In the genomic region with DNA sequence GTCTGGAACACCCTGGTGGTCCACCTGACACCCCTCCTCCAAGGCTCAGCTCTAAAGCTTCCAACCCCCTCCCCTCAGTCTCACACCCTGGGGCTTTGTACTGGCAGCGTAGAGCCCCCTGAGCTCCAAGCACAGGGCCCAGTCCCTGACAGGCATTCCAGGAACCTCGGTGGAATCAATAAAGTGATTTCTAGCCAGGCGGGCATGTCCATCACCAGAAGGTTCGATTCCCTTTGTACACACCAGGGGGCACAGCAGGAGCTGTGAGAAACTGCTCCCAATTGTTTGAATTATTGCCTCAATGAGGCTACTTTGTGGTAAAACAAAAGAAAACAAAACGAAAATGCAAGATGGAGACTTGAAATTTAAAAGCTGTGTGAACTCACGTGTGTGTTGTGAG, we compare ENCODE assay signal across 9 cellular contexts. TPM values are rescaled to one million over a fixed set of nuclear protein-coding genes. Genes with fewer than 3 reads are reported as not detected.
DNase-seq lines count a peak whose midpoint lies in the region; ATAC-seq, FAIRE-seq and TF ChIP-seq lines count a peak whose summit lies in the region.
"Had no signal": no experiment of that assay in that cellular context is flagged by ENCODE, and none has a peak within 500 bp of the region (broad histone marks: within the 10 kb centered on the region; RNA-seq: fewer than 3 reads in every experiment).

No MANE protein-coding gene starts in this region.

- no peaks in the 10 kb centered on the region for H3K79me2 ChIP-seq in endothelial cell of umbilical vein (ENCODE audit: control insufficient read depth, insufficient read depth, low read length)

- H3K4me1 ChIP-seq in endothelial cell of umbilical vein (ENCODE audit: control insufficient read depth, extremely low read depth, insufficient read depth, low read length): no peaks in the 10 kb centered on the region
- H3K4me1 ChIP-seq in prostate gland (replicated peaks): no peaks in the 10 kb centered on the region

- BruUV-seq in endothelial cell of umbilical vein (replicated peaks; lab: Mats Ljungman, UMichigan): no TSS peak

- H3K27ac ChIP-seq in endothelial cell of umbilical vein (ENCODE audit: insufficient read depth, low read depth, low read length) (no peak overlapping the region), prostate gland (no peak overlapping the region)
- H3K27ac ChIP-seq: SK-N-MC had no signal

- H3K27me3 ChIP-seq in endothelial cell of umbilical vein (ENCODE audit: control insufficient read depth in 2 of 2, insufficient read depth in 2 of 2, low read length in 2 of 2) (peaks cover 6 to 8% of the 10 kb centered on the region in 2 experiments), prostate gland (replicated peaks; ENCODE audit: insufficient read depth) (no peaks in the 10 kb centered on the region)

- no peak overlapping the region for H3K4me3 ChIP-seq in endothelial cell of umbilical vein (replicated peaks in 1 of 3; ENCODE audit: insufficient read depth in 1 of 3, low read depth in 1 of 3, low read length in 3 of 3)
- no peak overlapping the region for H3K4me3 ChIP-seq in prostate gland
- H3K4me3 ChIP-seq: SK-N-MC had no signal

- H2AFZ ChIP-seq in endothelial cell of umbilical vein (ENCODE audit: low read depth, low read length): no peak overlapping the region

- dilution Hi-C loops in endothelial cell of umbilical vein (cut with MboI; ENCODE audit: extremely low pct_ligation_motif_present, low sequenced_read_pairs): no loop called here

- CTCF ChIA-PET in endothelial cell of umbilical vein (lab: Charles Lee): interaction anchor here (0.6 to 5.1 kb wide), 22 partner anchors 10 to 135 kb away, joined by 3 to 44 read pairs (median 4); no protein-coding TSS in a partner anchor

- intact Hi-C loops in endothelial cell of umbilical vein (cut with micrococcal nuclease): loop anchor here (1.0 kb wide), 1 partner anchor 114 kb away; no protein-coding TSS in a partner anchor
- intact Hi-C loops in prostate gland (cut with DNase I): loop anchor here (10.0 kb wide), 1 partner anchor 108 kb away; no protein-coding TSS in a partner anchor

- FAIRE-seq in HTR-8/SVneo (lab: Jason Lieb, UNC) (peak; percentile 82), endothelial cell of umbilical vein (lab: Jason Lieb, UNC) (peak; percentile 85)

- no peaks in the 10 kb centered on the region for H3K9me1 ChIP-seq in endothelial cell of umbilical vein (replicated peaks; ENCODE audit: control insufficient read depth, extremely low read depth, insufficient read depth, low read length)

- H3K4me2 ChIP-seq in endothelial cell of umbilical vein (ENCODE audit: insufficient read depth, low read length): no peak overlapping the region

- no peak overlapping the region for H3K9ac ChIP-seq in endothelial cell of umbilical vein (replicated peaks; ENCODE audit: extremely low read depth, insufficient read depth, low read length)

- H3K36me3 ChIP-seq in endothelial cell of umbilical vein (ENCODE audit: control insufficient read depth in 2 of 2, extremely low read depth in 1 of 2, insufficient read depth in 2 of 2, low read length in 2 of 2): no peaks in the 10 kb centered on the region
- no peaks in the 10 kb centered on the region for H3K36me3 ChIP-seq in prostate gland

- 30% methylated on average over 6 of the region's 6 CpGs for WGBS in prostate gland

- TF ChIP-seq CTCF in endothelial cell of umbilical vein (IDR thresholded peaks at IDR 0.05; ENCODE audit: extremely low read depth in 1 of 2, insufficient read depth in 1 of 2, low read depth in 1 of 2, low read length in 2 of 2) (peak; percentile 57 to 70), prostate gland (IDR thresholded peaks at IDR 0.05) (peak; percentile 54 to 89 (median 78))

- H4K20me1 ChIP-seq in endothelial cell of umbilical vein (replicated peaks; ENCODE audit: control insufficient read depth, extremely low read depth, insufficient read depth, low read length): no peaks in the 10 kb centered on the region

- POLR2A ChIA-PET in endothelial cell of umbilical vein (lab: Charles Lee): no interaction called here

- TF ChIP-seq POLR2A in endothelial cell of umbilical vein (IDR thresholded peaks at IDR 0.05; ENCODE audit: low read depth, low read length) (no peak), prostate gland (IDR thresholded peaks at IDR 0.05) (no peak)

- ATAC-seq in GM19452 (IDR thresholded peaks at IDR 0.05; ENCODE audit: unreplicated experiment) (no peak), HG03039 (IDR thresholded peaks at IDR 0.05; ENCODE audit: unreplicated experiment) (no peak), HG02885 (IDR thresholded peaks at IDR 0.05; ENCODE audit: poor library complexity, unreplicated experiment) (no peak)

- peak; percentile 26 for DNase-seq in DMS114 treated with DMSO at 0.1 percent for 48 hours (lab: John Stamatoyannopoulos, UW; ENCODE audit: unreplicated experiment)
- DNase-seq in HTR-8/SVneo (ENCODE audit: insufficient read length, low spot score): peak; percentile 67
- peak; percentile 55 for DNase-seq in activated CD4-positive, alpha-beta T cell treated with anti-CD3 and anti-CD28 coated beads, Interleukin-2, amount 50 U/mL, for 1 hour
- DNase-seq in endothelial cell of umbilical vein (ENCODE audit: low read depth, low spot score): peak; percentile 43
- peak; percentile 50 for DNase-seq in prostate gland (ENCODE audit: low spot score)

- H3K9me3 ChIP-seq in endothelial cell of umbilical vein (replicated peaks; ENCODE audit: control insufficient read depth, insufficient read depth, low read length): no peaks in the 10 kb centered on the region
- H3K9me3 ChIP-seq in prostate gland: no peaks in the 10 kb centered on the region

TF ChIP-seq in endothelial cell of umbilical vein, 7 proteins besides CTCF, POLR2A, EP300 and RAD21:
- TF ChIP-seq EZH2 (IDR thresholded peaks at IDR 0.05; ENCODE audit: borderline replicate concordance, low read depth, low read length, severe bottlenecking) (no peak), MAX (IDR thresholded peaks at IDR 0.05; ENCODE audit: insufficient read depth, insufficient read length) (no peak), POLR2AphosphoS5 (IDR thresholded peaks at IDR 0.05; ENCODE audit: insufficient read depth, low read depth, low read length) (no peak), FOS (IDR thresholded peaks at IDR 0.05; ENCODE audit: borderline replicate concordance, insufficient read depth, low read length) (no peak), MYC (IDR thresholded peaks at IDR 0.05; ENCODE audit: low read depth, low read length) (no peak), JUN (IDR thresholded peaks at IDR 0.05; ENCODE audit: borderline replicate concordance, insufficient read depth, insufficient read length, low read depth) (no peak), GATA2 (IDR thresholded peaks at IDR 0.05; ENCODE audit: insufficient read depth, insufficient read length, low read depth, low read length) (no peak)

RNA-seq across cellular contexts. Expression of gene SMPD3, which starts 51.8 kb away (rescaled TPM):
- not detected in 2 replicates for total RNA-seq in endothelial cell of umbilical vein
- not detected in 2 replicates for polyA plus RNA-seq in endothelial cell of umbilical vein
- polyA plus RNA-seq in endothelial cell of umbilical vein (2011; cell fraction: cytosol; rRNA removed): not detected in 2 replicates
- not detected in 2 replicates for polyA plus RNA-seq in endothelial cell of umbilical vein (2011; cell fraction: nucleus; rRNA removed)
- polyA plus RNA-seq in endothelial cell of umbilical vein (2012): 0.11 and 0.29 TPM in 2 replicates
- polyA minus RNA-seq in endothelial cell of umbilical vein: not detected in 2 replicates
- polyA minus RNA-seq in endothelial cell of umbilical vein (2011; cell fraction: cytosol; rRNA and poly(A)+ RNA removed): not detected
- not detected in 2 replicates for polyA minus RNA-seq in endothelial cell of umbilical vein (2011; cell fraction: nucleus; rRNA and poly(A)+ RNA removed)
- 10 to 100 TPM in 1 of 2 donors, 1 to 10 TPM in 1; 4.7 to 27.8 TPM for total RNA-seq in prostate gland
